Comparison of ENCODE assay signal across 8 cellular contexts in the genomic region with DNA sequence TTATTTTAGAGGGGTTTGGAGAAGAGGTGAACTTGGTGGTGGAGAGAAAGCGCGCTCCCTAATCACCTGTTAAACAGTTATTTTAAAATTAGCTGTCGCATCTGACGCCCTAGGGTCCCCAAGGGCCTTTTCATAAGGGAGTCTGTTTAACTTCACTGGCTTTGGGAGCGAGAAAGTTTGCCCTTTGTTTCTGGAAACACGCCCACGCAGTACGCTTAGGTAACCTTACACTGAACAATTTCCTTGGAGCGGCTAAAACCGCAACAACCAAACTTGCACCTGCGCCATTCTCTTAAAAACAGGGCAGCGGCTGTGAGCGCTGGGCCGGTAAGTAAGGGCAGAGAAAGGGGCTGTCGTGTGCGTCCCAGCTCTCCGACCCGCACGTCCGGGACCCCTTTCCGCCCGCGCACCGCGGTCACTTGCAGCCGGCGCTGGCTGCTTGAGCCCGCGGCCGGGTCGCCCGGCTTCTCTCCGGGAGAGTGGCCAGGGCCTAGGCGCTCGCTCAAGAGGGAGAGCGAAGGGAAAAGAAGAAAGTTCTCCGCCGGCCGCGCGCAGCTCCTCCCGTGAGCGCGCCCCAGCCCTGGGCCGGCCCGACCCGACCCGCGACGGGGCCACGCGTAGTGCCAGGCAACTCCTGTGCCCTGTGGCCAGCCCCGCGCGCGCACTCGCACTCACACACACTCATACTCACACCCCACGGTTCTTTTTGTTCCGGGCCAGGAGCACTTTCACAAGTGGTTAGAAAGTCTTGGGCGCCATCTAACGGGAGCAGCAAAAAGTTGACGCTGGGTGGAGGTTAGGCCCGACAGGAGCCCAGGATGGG. TPM values are rescaled to one million over a fixed set of nuclear protein-coding genes. Genes with fewer than 3 reads are reported as not detected.
DNase-seq lines count a peak whose midpoint lies in the region; ATAC-seq and TF ChIP-seq lines count a peak whose summit lies in the region.

No MANE protein-coding gene starts in this region.

- H3K36me3 ChIP-seq in body of pancreas (replicated peaks in 1 of 2; ENCODE audit: insufficient read depth in 1 of 2, low read depth in 2 of 2) (no peaks in the 10 kb centered on the region), gastrocnemius medialis (no peaks in the 10 kb centered on the region)

- H3K4me1 ChIP-seq in body of pancreas (peaks cover 16% of the 10 kb centered on the region), gastrocnemius medialis (peaks cover 0 to 8% of the 10 kb centered on the region in 2 donors)

- in situ Hi-C loops in gastrocnemius medialis (cut with MboI; ENCODE audit: low sequenced_read_pairs in 4 of 4) = no loop called here

- peak; percentile 26 to 66 (median 49) for TF ChIP-seq CTCF in body of pancreas (IDR thresholded peaks at IDR 0.05)
- TF ChIP-seq CTCF in gastrocnemius medialis (IDR thresholded peaks at IDR 0.05 in 4 of 5, conservative IDR thresholded peaks at IDR 0.05 in 1 of 5) = peak in 3 of 5 experiments; percentile 28 to 52 (median 48)

- no peaks in the 10 kb centered on the region for H3K9me3 ChIP-seq in body of pancreas
- no peaks in the 10 kb centered on the region for H3K9me3 ChIP-seq in gastrocnemius medialis

- H3K27me3 ChIP-seq in body of pancreas (peaks cover 0 to 14% of the 10 kb centered on the region in 2 donors), gastrocnemius medialis (peaks cover 48 to 50% (median 49%) of the 10 kb centered on the region in 3 donors)

- H3K4me3 ChIP-seq in body of pancreas = peak overlapping the region; percentile 38 to 56
- H3K4me3 ChIP-seq in gastrocnemius medialis = peak overlapping the region; percentile 49 to 71 (median 58)

- DNase-seq in COLO829 (ENCODE audit: low spot score) (peak; percentile 82), NCI-H748 (lab: John Stamatoyannopoulos, UW; ENCODE audit: unreplicated experiment) (peak; percentile 85), body of pancreas (peak; percentile 68 to 79 (median 72)), iPS-NIHi11 (ENCODE audit: low spot score) (peak; percentile 81), gastrocnemius medialis (peak; percentile 19 to 32)

- intact Hi-C loops in body of pancreas (cut with DNase I) (no loop called here), gastrocnemius medialis (cut with DNase I; ENCODE audit: low total_unique reads) (loop anchor here (10.0 kb wide), 1 partner anchor 1708 kb away; no protein-coding TSS in a partner anchor)

- TF ChIP-seq POLR2A in body of pancreas (IDR thresholded peaks at IDR 0.05) = no peak
- TF ChIP-seq POLR2A in gastrocnemius medialis (IDR thresholded peaks at IDR 0.05) = no peak

- WGBS in body of pancreas, 2 donors = 1 to 4% methylated on average over 16 to 63 of the region's 63 CpGs

- peak; percentile 91 for ATAC-seq in GM18867 (IDR thresholded peaks at IDR 0.05; ENCODE audit: unreplicated experiment)
- peak; percentile 82 for ATAC-seq in HG03159 (IDR thresholded peaks at IDR 0.05; ENCODE audit: unreplicated experiment)
- ATAC-seq in body of pancreas = peak; percentile 88
- ATAC-seq in gastrocnemius medialis = peak; percentile 91 to 92
- no peak for ATAC-seq in HG03097 (IDR thresholded peaks at IDR 0.05; ENCODE audit: low FRiP score, unreplicated experiment)

- no peak overlapping the region for H3K27ac ChIP-seq in body of pancreas
- no peak overlapping the region for H3K27ac ChIP-seq in gastrocnemius medialis

RNA-seq across cellular contexts. Expression of gene POU3F3, which starts 19.2 kb away (rescaled TPM):
- total RNA-seq in body of pancreas (not detected), gastrocnemius medialis (not detected)

Comparison
In these comparisons a context has a peak if more than half of its experiments do, and no peak if none do; other contexts are left out.
1. DNase-seq: peak in every context shown above with its lines; median percentile 85 in NCI-H748; 82 in COLO829; 81 in iPS-NIHi11; 72 in body of pancreas; 26 in gastrocnemius medialis.